In the genomic region with DNA sequence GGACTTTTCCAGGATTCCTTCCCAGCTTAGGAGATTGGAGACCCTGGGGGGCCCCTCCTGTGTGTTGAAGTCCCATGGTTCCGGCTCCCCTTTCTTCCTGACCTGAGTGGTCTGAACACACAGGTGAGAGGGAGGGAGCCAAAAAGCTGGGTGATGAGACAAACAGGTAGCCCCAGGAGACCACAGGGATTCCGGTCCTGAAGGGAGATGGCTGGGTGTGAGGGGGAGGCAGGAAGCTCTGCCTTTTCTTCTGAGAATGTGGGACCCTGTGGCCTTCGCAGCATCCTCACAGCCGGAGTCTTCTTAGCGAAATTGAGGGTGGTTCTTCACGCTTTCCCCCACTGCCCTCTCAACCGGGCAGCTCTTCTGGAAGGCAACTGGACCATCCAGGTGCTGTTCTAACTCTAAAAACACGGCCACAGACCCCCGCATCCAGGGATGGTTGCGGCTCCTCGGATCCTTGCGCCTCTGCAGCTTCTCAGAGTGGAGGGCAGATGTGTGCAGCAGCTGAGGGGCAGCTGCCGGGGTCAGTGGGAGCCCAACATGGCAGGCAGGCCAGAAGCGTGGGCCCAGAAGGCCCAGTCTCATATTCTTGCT, we compare ENCODE assay signal across 20 cellular contexts. TPM values are rescaled to one million over a fixed set of nuclear protein-coding genes. Genes with fewer than 3 reads are reported as not detected.
A peak's percentile ranks its signal among the peaks of the same experiment; 100 is the strongest.
DNase-seq lines count a peak whose midpoint lies in the region; ATAC-seq, FAIRE-seq and TF ChIP-seq lines count a peak whose summit lies in the region.
"Had no signal": no experiment of that assay in that cellular context is flagged by ENCODE, and none has a peak within 500 bp of the region (broad histone marks: within the 10 kb centered on the region; RNA-seq: fewer than 3 reads in every experiment).

No MANE protein-coding gene starts in this region.

- TF ChIP-seq CTCF in HepG2 (CRISPR knock-in tag; IDR thresholded peaks at IDR 0.05) (no peak), type B pancreatic cell (conservative IDR thresholded peaks at IDR 0.05) (no peak), left lung (IDR thresholded peaks at IDR 0.05) (no peak)

- DNase-seq in activated effector memory CD4-positive, alpha-beta T cell treated with anti-CD3 and anti-CD28 coated beads, Interleukin-2, amount 50 U/mL, for 16 hours: peak; percentile 49
- DNase-seq in activated effector memory CD4-positive, alpha-beta T cell treated with Interleukin-2 at 50 U/mL for 16 hours: no peak
- DNase-seq in activated CD4-positive, alpha-beta memory T cell treated with anti-CD3 and anti-CD28 coated beads, Interleukin-2, amount 10 ng/mL, durations not matched to agents 7 days and 5 days: no peak
- DNase-seq in HepG2 (ENCODE audit: low spot score) (no peak), type B pancreatic cell (ENCODE audit: extremely low spot score, unreplicated experiment) (peak; percentile 50), left lung (no peak), ACHN (no peak)
- no peak for DNase-seq in activated CD8-positive, alpha-beta T cell treated with anti-CD3 and anti-CD28 coated beads, Interleukin-2, amount 10 ng/mL, durations not matched to agents 7 days and 5 days
- DNase-seq: AML-193, DND-41, GDM1, KG1, NCI-H1048, NCI-H2227 treated with DMSO at 0.1 percent for 48 hours, NCI-H524 treated with DMSO at 0.1 percent for 48 hours, OCI-M1 had no signal

- H3K27ac ChIP-seq in HepG2 (ENCODE audit: extremely low read length, insufficient read depth, low read length) (no peak overlapping the region), left lung (no peak overlapping the region)
- H3K27ac ChIP-seq: A549 had no signal

- H3K9ac ChIP-seq in HepG2 (ENCODE audit: insufficient read depth, low read depth, low read length): no peak overlapping the region

- POLR2A ChIA-PET in activated CD4-positive, alpha-beta memory T cell treated with anti-CD3 and anti-CD28 coated beads, Interleukin-2, amount 10 ng/mL, durations not matched to agents 7 days and 5 days (lab: Charles Lee): no interaction called here
- POLR2A ChIA-PET in HepG2 (lab: Yijun Ruan, JAX): interaction anchor here (0.8 to 1.2 kb wide), 3 partner anchors 9 to 183 kb away, joined by 3 read pairs; no protein-coding TSS in a partner anchor
- POLR2A ChIA-PET in activated CD8-positive, alpha-beta T cell treated with anti-CD3 and anti-CD28 coated beads, Interleukin-2, amount 10 ng/mL, durations not matched to agents 7 days and 5 days (lab: Charles Lee): no interaction called here

- H3K4me1 Mint-ChIP-seq in activated CD4-positive, alpha-beta memory T cell treated with anti-CD3 and anti-CD28 coated beads, Interleukin-2, amount 10 ng/mL, durations not matched to agents 7 days and 5 days: peaks cover 31% of the 10 kb centered on the region
- H3K4me1 Mint-ChIP-seq in type B pancreatic cell (ENCODE audit: unreplicated experiment): no peaks in the 10 kb centered on the region
- peaks cover 26% of the 10 kb centered on the region for H3K4me1 Mint-ChIP-seq in activated CD8-positive, alpha-beta T cell treated with anti-CD3 and anti-CD28 coated beads, Interleukin-2, amount 10 ng/mL, durations not matched to agents 7 days and 5 days (ENCODE audit: low read depth)

- no peaks in the 10 kb centered on the region for H3K9me3 Mint-ChIP-seq in activated CD4-positive, alpha-beta memory T cell treated with anti-CD3 and anti-CD28 coated beads, Interleukin-2, amount 10 ng/mL, durations not matched to agents 7 days and 5 days
- H3K9me3 Mint-ChIP-seq in type B pancreatic cell: no peaks in the 10 kb centered on the region
- no peaks in the 10 kb centered on the region for H3K9me3 Mint-ChIP-seq in activated CD8-positive, alpha-beta T cell treated with anti-CD3 and anti-CD28 coated beads, Interleukin-2, amount 10 ng/mL, durations not matched to agents 7 days and 5 days (ENCODE audit: insufficient read depth)
- H3K9me3 Mint-ChIP-seq: CD8-positive, alpha-beta T cell had no signal

- H3K4me3 ChIP-seq in HepG2 (replicated peaks in 1 of 3; ENCODE audit: insufficient read depth in 1 of 3, low read depth in 2 of 3, low read length in 3 of 3): peak overlapping the region in 2 of 3 experiments; percentile 11 to 65; a peak in 2 of 6 replicates
- no peak overlapping the region for H3K4me3 ChIP-seq in left lung
- H3K4me3 ChIP-seq: A549 had no signal

- TF ChIP-seq EP300 in HepG2 (IDR thresholded peaks at IDR 0.05; ENCODE audit: low read depth in 2 of 2, low read length in 2 of 2) (no peak), HepG2 (CRISPR knock-in tag; IDR thresholded peaks at IDR 0.05; ENCODE audit: borderline replicate concordance) (no peak)

- peak overlapping the region; percentile 82 for H3K4me2 ChIP-seq in HepG2 (ENCODE audit: low read depth, low read length)
- H3K4me2 ChIP-seq: A549 had no signal

- intact Hi-C loops in HepG2 (cut with micrococcal nuclease; ENCODE audit: unreplicated experiment): no loop called here
- intact Hi-C loops in left lung (cut with DNase I): no loop called here

- in situ Hi-C loops in HepG2 (cut with HindIII; ENCODE audit: extremely low pct_ligation_motif_present, low pct_unique_long_range_greater_than_20kb): no loop called here
- in situ Hi-C loops in ACHN (cut with HindIII; ENCODE audit: low pct_ligation_motif_present, low pct_unique_long_range_greater_than_20kb, low sequenced_read_pairs): no loop called here

- WGBS in HepG2 (ENCODE audit: low lambda C conversion rate): 57% methylated on average over 14 of the region's 14 CpGs

- ATAC-seq in HepG2 (no peak), left lung (no peak)
- no peak for ATAC-seq in activated CD8-positive, alpha-beta T cell treated with anti-CD3 and anti-CD28 coated beads, Interleukin-2, amount 10 ng/mL, durations not matched to agents 7 days and 5 days
- ATAC-seq: A549; CD8-positive, alpha-beta T cell had no signal

- FAIRE-seq in HepG2 (lab: Jason Lieb, UNC): no peak
- FAIRE-seq: A549, GM12892, H1 had no signal

- no peak overlapping the region for H2AFZ ChIP-seq in HepG2 (ENCODE audit: low read length)

- H3K9me3 ChIP-seq in HepG2 (ENCODE audit: low read length) (no peaks in the 10 kb centered on the region), left lung (no peaks in the 10 kb centered on the region)
- H3K9me3 ChIP-seq: A549 had no signal

- H3K27me3 ChIP-seq in HepG2 (ENCODE audit: control insufficient read depth in 1 of 2, insufficient read depth in 2 of 2, low read length in 2 of 2) (peaks cover 6 to 32% of the 10 kb centered on the region in 2 experiments; a peak in 4 of 5 replicates), left lung (no peaks in the 10 kb centered on the region)

- no peak for TF ChIP-seq POLR2A in HepG2 (IDR thresholded peaks at IDR 0.05; ENCODE audit: insufficient read depth in 1 of 2, low read depth in 2 of 2, low read length in 2 of 2)

- no peaks in the 10 kb centered on the region for H3K36me3 ChIP-seq in HepG2 (replicated peaks in 1 of 2; ENCODE audit: control insufficient read depth in 1 of 2, insufficient read depth in 2 of 2, low read length in 2 of 2)
- no peaks in the 10 kb centered on the region for H3K36me3 ChIP-seq in left lung

- H3K4me1 ChIP-seq in HepG2 (ENCODE audit: insufficient read depth, low read length) (peaks cover 58% of the 10 kb centered on the region), left lung (peaks cover 6 to 20% of the 10 kb centered on the region in 2 donors)

- H3K27me3 Mint-ChIP-seq in activated CD4-positive, alpha-beta memory T cell treated with anti-CD3 and anti-CD28 coated beads, Interleukin-2, amount 10 ng/mL, durations not matched to agents 7 days and 5 days: no peaks in the 10 kb centered on the region
- peaks cover 4% of the 10 kb centered on the region for H3K27me3 Mint-ChIP-seq in type B pancreatic cell
- H3K27me3 Mint-ChIP-seq in activated CD8-positive, alpha-beta T cell treated with anti-CD3 and anti-CD28 coated beads, Interleukin-2, amount 10 ng/mL, durations not matched to agents 7 days and 5 days (ENCODE audit: low read depth): no peaks in the 10 kb centered on the region

- CTCF ChIA-PET in activated CD4-positive, alpha-beta memory T cell treated with anti-CD3 and anti-CD28 coated beads, Interleukin-2, amount 10 ng/mL, durations not matched to agents 7 days and 5 days (lab: Charles Lee): no interaction called here
- CTCF ChIA-PET in HepG2 (lab: Yijun Ruan, JAX; ENCODE audit: low intra/inter-chr PET ratio, low total read pairs): no interaction called here
- CTCF ChIA-PET in activated CD8-positive, alpha-beta T cell treated with anti-CD3 and anti-CD28 coated beads, Interleukin-2, amount 10 ng/mL, durations not matched to agents 7 days and 5 days (lab: Charles Lee): no interaction called here

- H3K36me3 Mint-ChIP-seq in activated CD4-positive, alpha-beta memory T cell treated with anti-CD3 and anti-CD28 coated beads, Interleukin-2, amount 10 ng/mL, durations not matched to agents 7 days and 5 days (ENCODE audit: low read depth): no peaks in the 10 kb centered on the region
- no peaks in the 10 kb centered on the region for H3K36me3 Mint-ChIP-seq in type B pancreatic cell
- no peaks in the 10 kb centered on the region for H3K36me3 Mint-ChIP-seq in activated CD8-positive, alpha-beta T cell treated with anti-CD3 and anti-CD28 coated beads, Interleukin-2, amount 10 ng/mL, durations not matched to agents 7 days and 5 days (ENCODE audit: low read depth)

- BruUV-seq in HepG2 (replicated peaks; lab: Mats Ljungman, UMichigan): no TSS peak

- no peak for TF ChIP-seq RAD21 in HepG2 (CRISPR knock-in tag; IDR thresholded peaks at IDR 0.05)

- H3K4me3 Mint-ChIP-seq in activated CD4-positive, alpha-beta memory T cell treated with anti-CD3 and anti-CD28 coated beads, Interleukin-2, amount 10 ng/mL, durations not matched to agents 7 days and 5 days: no peak overlapping the region
- H3K4me3 Mint-ChIP-seq in type B pancreatic cell: no peak overlapping the region
- no peak overlapping the region for H3K4me3 Mint-ChIP-seq in activated CD8-positive, alpha-beta T cell treated with anti-CD3 and anti-CD28 coated beads, Interleukin-2, amount 10 ng/mL, durations not matched to agents 7 days and 5 days
- H3K4me3 Mint-ChIP-seq: CD8-positive, alpha-beta T cell had no signal

- H3K27ac Mint-ChIP-seq in activated CD4-positive, alpha-beta memory T cell treated with anti-CD3 and anti-CD28 coated beads, Interleukin-2, amount 10 ng/mL, durations not matched to agents 7 days and 5 days: peak overlapping the region; percentile 34
- no peak overlapping the region for H3K27ac Mint-ChIP-seq in type B pancreatic cell
- no peak overlapping the region for H3K27ac Mint-ChIP-seq in activated CD8-positive, alpha-beta T cell treated with anti-CD3 and anti-CD28 coated beads, Interleukin-2, amount 10 ng/mL, durations not matched to agents 7 days and 5 days

- H4K20me1 ChIP-seq in HepG2 (ENCODE audit: insufficient read depth, low read length): no peaks in the 10 kb centered on the region

- H3K79me2 ChIP-seq in HepG2 (ENCODE audit: insufficient read depth, low read length): no peaks in the 10 kb centered on the region

RNA-seq across cellular contexts. Expression of gene SLC66A3, which starts 4.4 kb away (rescaled TPM):
- total RNA-seq in activated CD4-positive, alpha-beta memory T cell treated with anti-CD3 and anti-CD28 coated beads, Interleukin-2, amount 10 ng/mL, durations not matched to agents 7 days and 5 days: 10 to 100 TPM; 22.9 to 23.8 TPM
- total RNA-seq in HepG2 (2016; rRNA removed; fragmentation: Illumina TruSeq; extraction: Trizol) (1.5 and 2.2 TPM in 2 replicates), type B pancreatic cell (ENCODE audit: low replicate concordance) (6.3 and 6.5 TPM in 2 replicates), left lung (10 to 100 TPM; 22.2 to 28.0 TPM)
- total RNA-seq in HepG2 (2016; cell fraction: cytosol; rRNA removed; fragmentation: Illumina TruSeq; extraction: Trizol; ENCODE audit: low read depth): 0.71 and 1.4 TPM in 2 replicates
- 1.8 TPM in 2 replicates for total RNA-seq in HepG2 (2016; cell fraction: insoluble cytoplasmic fraction; rRNA removed; fragmentation: Illumina TruSeq; extraction: Trizol)
- 2.2 and 2.8 TPM in 2 replicates for total RNA-seq in HepG2 (2016; cell fraction: membrane; rRNA removed; fragmentation: Illumina TruSeq; extraction: Trizol)
- total RNA-seq in HepG2 (2016; cell fraction: nucleus; rRNA removed; fragmentation: Illumina TruSeq; extraction: Trizol): 1.3 and 2.1 TPM in 2 replicates
- polyA plus RNA-seq in HepG2 (2011; rRNA removed): 3.7 and 5.0 TPM in 2 replicates
- 3.7 and 4.6 TPM in 2 replicates for polyA plus RNA-seq in HepG2 (2011; cell fraction: cytosol; rRNA removed)
- 1.2 and 1.6 TPM in 2 replicates for polyA plus RNA-seq in HepG2 (2011; cell fraction: nucleus; rRNA removed)
- 2.1 and 2.2 TPM in 2 replicates for polyA plus RNA-seq in HepG2 (2012)
- polyA plus RNA-seq in HepG2 (2016; cell fraction: cytosol; fragmentation: Illumina TruSeq; extraction: Trizol; ENCODE audit: low read depth): 1.4 and 2.5 TPM in 2 replicates
- 1.7 TPM in 2 replicates for polyA plus RNA-seq in HepG2 (2016; cell fraction: insoluble cytoplasmic fraction; fragmentation: Illumina TruSeq; extraction: Trizol; ENCODE audit: low read depth)
- 2.2 and 2.4 TPM in 2 replicates for polyA plus RNA-seq in HepG2 (2016; cell fraction: membrane; fragmentation: Illumina TruSeq; extraction: Trizol; ENCODE audit: low read depth)
- polyA plus RNA-seq in HepG2 (2016; cell fraction: nucleus; fragmentation: Illumina TruSeq; extraction: Trizol; ENCODE audit: insufficient read depth, low read depth): 1.5 and 3.4 TPM in 2 replicates
- 11.8 and 11.9 TPM in 2 replicates for polyA minus RNA-seq in HepG2 (2011; rRNA and poly(A)+ RNA removed; ENCODE audit: low replicate concordance)
- polyA minus RNA-seq in HepG2 (2011; cell fraction: cytosol; rRNA and poly(A)+ RNA removed): 1.6 and 1.7 TPM in 2 replicates
- 0.90 and 2.4 TPM in 2 replicates for polyA minus RNA-seq in HepG2 (2011; cell fraction: nucleus; rRNA and poly(A)+ RNA removed)
- 10 to 100 TPM; 14.3 to 16.9 TPM for total RNA-seq in activated CD8-positive, alpha-beta T cell treated with anti-CD3 and anti-CD28 coated beads, Interleukin-2, amount 10 ng/mL, durations not matched to agents 7 days and 5 days

Comparison
In these comparisons a context has a peak if more than half of its experiments do, and no peak if none do; other contexts are left out.
1. DNase-seq: peak in activated effector memory CD4-positive, alpha-beta T cell treated with anti-CD3 and anti-CD28 coated beads, Interleukin-2, amount 50 U/mL, for 16 hours (single experiment) and type B pancreatic cell (single experiment); none in activated effector memory CD4-positive, alpha-beta T cell treated with Interleukin-2 at 50 U/mL for 16 hours (single experiment), activated CD4-positive, alpha-beta memory T cell treated with anti-CD3 and anti-CD28 coated beads, Interleukin-2, amount 10 ng/mL, durations not matched to agents 7 days and 5 days (single experiment), HepG2 (single experiment), left lung (0 of 2), activated CD8-positive, alpha-beta T cell treated with anti-CD3 and anti-CD28 coated beads, Interleukin-2, amount 10 ng/mL, durations not matched to agents 7 days and 5 days (single experiment) and ACHN (single experiment).
2. H3K4me3 ChIP-seq: peak in HepG2 (2 of 3); none in left lung (0 of 2).